In genomic region chr19:58399903-58400637, GRCh38 we compare ENCODE assay signal across 8 cellular contexts. TPM values are rescaled to one million over a fixed set of nuclear protein-coding genes. Genes with fewer than 3 reads are reported as not detected.
DNase-seq lines count a peak whose midpoint lies in the region; ATAC-seq and TF ChIP-seq lines count a peak whose summit lies in the region.

No MANE protein-coding gene starts in this region.

- H3K4me3 Mint-ChIP-seq in CD14-positive monocyte (peak overlapping the region; percentile 66 to 76), nephron progenitor cell (peak overlapping the region; percentile 96)

- no peak for ATAC-seq in GM19397 (IDR thresholded peaks at IDR 0.05; ENCODE audit: unreplicated experiment)

- intact Hi-C loops in CD14-positive monocyte (cut with micrococcal nuclease), result loop anchor here in 1 of 2 donors (2.0 kb wide), 1 partner anchor 41 kb away; the partner anchor contains the start of gene ZNF132

- H3K9me3 ChIP-seq in effector memory CD4-positive, alpha-beta T cell (ENCODE audit: control insufficient read depth, low read length), result no peaks in the 10 kb centered on the region

- DNase-seq in CD14-positive monocyte (ENCODE audit: low spot score), result no peak
- peak; percentile 42 for DNase-seq in NCI-H1092 treated with DMSO at 0.1 percent for 48 hours (lab: John Stamatoyannopoulos, UW)
- DNase-seq in cardiac fibroblast (ENCODE audit: low read depth in 2 of 2), result no peak
- DNase-seq in nephron progenitor cell, result no peak
- DNase-seq in effector memory CD4-positive, alpha-beta T cell, result no peak
- no peak for DNase-seq in glomerular visceral epithelial cell (ENCODE audit: extremely low spot score)
- no peak for DNase-seq in activated CD4-positive, alpha-beta T cell treated with anti-CD3 and anti-CD28 coated beads for 48 hours

- H3K4me3 ChIP-seq in cardiac fibroblast (replicated peaks in 1 of 2; ENCODE audit: low read depth in 2 of 2, low read length in 2 of 2), result peak overlapping the region; percentile 64 to 69
- no peak overlapping the region for H3K4me3 ChIP-seq in effector memory CD4-positive, alpha-beta T cell (ENCODE audit: insufficient read depth, low read depth, low read length, poor library complexity, severe bottlenecking)

- peaks cover 12% of the 10 kb centered on the region for H3K4me1 ChIP-seq in effector memory CD4-positive, alpha-beta T cell (ENCODE audit: control insufficient read depth, insufficient read depth, low read length, poor library complexity, severe bottlenecking)

- peaks cover 25 to 36% (median 35%) of the 10 kb centered on the region in 3 donors for H3K27me3 Mint-ChIP-seq in CD14-positive monocyte (ENCODE audit: low read depth in 3 of 3)
- H3K27me3 Mint-ChIP-seq in nephron progenitor cell (ENCODE audit: low read depth, poor library complexity), result peaks cover 17% of the 10 kb centered on the region

- H3K9me3 Mint-ChIP-seq in CD14-positive monocyte (peaks cover 0 to 11% (median 0%) of the 10 kb centered on the region in 7 donors), nephron progenitor cell (peaks cover 17% of the 10 kb centered on the region)

- H3K36me3 Mint-ChIP-seq in CD14-positive monocyte (peaks cover 2 to 4% of the 10 kb centered on the region in 2 donors), nephron progenitor cell (ENCODE audit: low read depth) (peaks cover 18% of the 10 kb centered on the region)

- no peak overlapping the region for H3K27ac ChIP-seq in effector memory CD4-positive, alpha-beta T cell (ENCODE audit: insufficient read depth, low read length, poor library complexity, severe bottlenecking)

- H3K4me1 Mint-ChIP-seq in CD14-positive monocyte (peaks cover 15% of the 10 kb centered on the region), nephron progenitor cell (peaks cover 22% of the 10 kb centered on the region)

- no peak for TF ChIP-seq CTCF in CD14-positive monocyte (IDR thresholded peaks at IDR 0.05)
- no peak for TF ChIP-seq CTCF in cardiac fibroblast (IDR thresholded peaks at IDR 0.05; ENCODE audit: low read depth, low read length)
- no peak for TF ChIP-seq CTCF in nephron progenitor cell (IDR thresholded peaks at IDR 0.05)

- H3K27ac Mint-ChIP-seq in CD14-positive monocyte (peak overlapping the region in 3 of 7 donors; percentile 13 to 72 (median 66)), nephron progenitor cell (no peak overlapping the region)

- peaks cover 4% of the 10 kb centered on the region for H3K27me3 ChIP-seq in effector memory CD4-positive, alpha-beta T cell (replicated peaks; ENCODE audit: control insufficient read depth, insufficient read depth, low read length, poor library complexity, severe bottlenecking)

- H3K36me3 ChIP-seq in effector memory CD4-positive, alpha-beta T cell (ENCODE audit: control insufficient read depth, insufficient read depth, low read length), result peaks cover 1% of the 10 kb centered on the region

RNA-seq across cellular contexts. Expression of gene RNF225, which starts 4.6 kb away (rescaled TPM):
- not detected for polyA plus RNA-seq in CD14-positive monocyte

RNA-seq across cellular contexts. Expression of gene ZNF584, which starts 8.4 kb away (rescaled TPM):
- polyA plus RNA-seq in CD14-positive monocyte, result 1 to 10 TPM; 1.2 to 3.1 TPM

RNA-seq across cellular contexts. Expression of gene RPS5, which starts 13.0 kb away (rescaled TPM):
- 100 to 1,000 TPM; 485 to 580 TPM for polyA plus RNA-seq in CD14-positive monocyte

RNA-seq across cellular contexts. Expression of gene ZNF837, which starts 19.2 kb away (rescaled TPM):
- polyA plus RNA-seq in CD14-positive monocyte, result under 1 TPM; 0.13 to 0.72 TPM

RNA-seq across cellular contexts. Expression of gene ZNF497, which starts 37.5 kb away (rescaled TPM):
- under 1 TPM; 0.28 to 0.41 TPM for polyA plus RNA-seq in CD14-positive monocyte
